Comparison of ENCODE assay signal across 9 cellular contexts in the genomic region with DNA sequence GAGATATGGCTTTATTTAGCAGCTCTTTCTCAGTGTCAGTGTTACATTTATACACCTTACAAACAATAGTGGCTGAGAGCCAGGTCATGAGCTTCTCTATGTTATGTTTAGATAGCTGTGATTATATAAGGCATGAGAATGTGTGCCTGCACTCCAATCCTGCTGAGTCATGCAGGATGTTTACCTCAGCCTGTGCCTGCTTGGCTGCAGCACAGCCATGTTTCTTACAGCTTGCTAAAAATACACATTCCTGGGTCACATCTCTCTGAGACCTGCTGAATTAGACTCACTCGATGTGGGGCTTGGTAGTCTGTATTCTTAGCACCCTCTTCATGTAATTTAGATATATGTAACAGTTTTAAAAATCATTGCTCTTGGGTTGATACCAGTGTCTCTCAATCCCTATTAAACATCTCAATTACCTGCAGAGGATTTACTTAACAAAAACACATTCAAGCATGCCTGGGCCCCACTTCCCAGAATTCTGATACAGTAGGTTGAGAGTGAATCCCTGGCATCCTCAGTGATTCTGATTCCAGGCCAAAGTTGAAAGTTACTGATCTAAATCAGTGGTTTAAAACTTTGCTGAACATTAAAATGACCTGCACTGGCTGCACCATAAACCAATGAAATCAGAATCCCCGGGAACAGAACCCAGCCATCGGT.
DNase-seq lines count a peak whose midpoint lies in the region; ATAC-seq and TF ChIP-seq lines count a peak whose summit lies in the region.
"Had no signal": no experiment of that assay in that cellular context is flagged by ENCODE, and none has a peak within 500 bp of the region (broad histone marks: within the 10 kb centered on the region; RNA-seq: fewer than 3 reads in every experiment).

No MANE protein-coding gene starts in this region.

- DNase-seq in DND-41 (peak; percentile 23), NCI-H748 (lab: John Stamatoyannopoulos, UW; ENCODE audit: unreplicated experiment) (peak; percentile 38), epithelial cell of proximal tubule (ENCODE audit: low read depth) (peak; percentile 58), myocyte (ENCODE audit: low read depth) (peak; percentile 52), AML-193 (lab: John Stamatoyannopoulos, UW) (no peak), Peyer's patch (no peak)
- DNase-seq: NCI-H2227 treated with DMSO at 0.1 percent for 48 hours had no signal

- no peak overlapping the region for H2AFZ ChIP-seq in DND-41 (ENCODE audit: low read depth, low read length)

- no peaks in the 10 kb centered on the region for H4K20me1 ChIP-seq in DND-41 (ENCODE audit: insufficient read depth, low read length)

- H3K4me2 ChIP-seq in DND-41 (ENCODE audit: insufficient read depth, low read length) = no peak overlapping the region

- no peak for TF ChIP-seq POLR2A in Peyer's patch (IDR thresholded peaks at IDR 0.05)

- no peak overlapping the region for H3K9ac ChIP-seq in DND-41 (ENCODE audit: low read depth, low read length)

- H3K36me3 ChIP-seq in DND-41 (ENCODE audit: insufficient read depth, low read length) = no peaks in the 10 kb centered on the region
- no peaks in the 10 kb centered on the region for H3K36me3 ChIP-seq in Peyer's patch

- H3K9me3 ChIP-seq in DND-41 (ENCODE audit: insufficient read depth, low read length, severe bottlenecking) (peaks cover 13% of the 10 kb centered on the region), Peyer's patch (no peaks in the 10 kb centered on the region)

- ATAC-seq in DND-41 (ENCODE audit: insufficient read depth, low read depth) = no peak
- no peak for ATAC-seq in HG03432 (IDR thresholded peaks at IDR 0.05; ENCODE audit: unreplicated experiment)
- no peak for ATAC-seq in GM21367 (IDR thresholded peaks at IDR 0.05; ENCODE audit: unreplicated experiment)

- H3K27ac ChIP-seq in DND-41 (ENCODE audit: low read length) (no peak overlapping the region), Peyer's patch (peak overlapping the region in 1 of 4 donors; percentile 73)

- H3K27me3 ChIP-seq in DND-41 (ENCODE audit: insufficient read depth, low read length, poor library complexity) = no peaks in the 10 kb centered on the region
- no peaks in the 10 kb centered on the region for H3K27me3 ChIP-seq in Peyer's patch

- TF ChIP-seq CTCF in DND-41 (IDR thresholded peaks at IDR 0.05; ENCODE audit: borderline replicate concordance, extremely low read depth, low read length, poor library complexity, severe bottlenecking) = no peak
- no peak for TF ChIP-seq CTCF in epithelial cell of proximal tubule (conservative IDR thresholded peaks at IDR 0.05; ENCODE audit: low read depth, low read length)
- TF ChIP-seq CTCF in Peyer's patch (IDR thresholded peaks at IDR 0.05) = no peak

- H3K4me3 ChIP-seq in DND-41 (ENCODE audit: low read depth in 1 of 2, low read length in 2 of 2) = no peak overlapping the region
- H3K4me3 ChIP-seq in epithelial cell of proximal tubule (ENCODE audit: low read depth, low read length) = no peak overlapping the region
- H3K4me3 ChIP-seq in Peyer's patch = no peak overlapping the region

- no peaks in the 10 kb centered on the region for H3K4me1 ChIP-seq in DND-41 (ENCODE audit: insufficient read depth, low read length)
- H3K4me1 ChIP-seq in Peyer's patch = peaks cover 0 to 4% (median 0%) of the 10 kb centered on the region in 4 donors

- no peaks in the 10 kb centered on the region for H3K79me2 ChIP-seq in DND-41 (ENCODE audit: insufficient read depth, low read length)

Comparison
In these comparisons a context has a peak if more than half of its experiments do, and no peak if none do; other contexts are left out.
1. DNase-seq: peak in DND-41 (single experiment), NCI-H748 (single experiment), epithelial cell of proximal tubule (single experiment) and myocyte (single experiment); none in AML-193 (0 of 2) and Peyer's patch (0 of 3).